ENCODE assay signal across 8 cellular contexts in genomic region chr11:46348566-46348981, GRCh38. TPM values are rescaled to one million over a fixed set of nuclear protein-coding genes. Genes with fewer than 3 reads are reported as not detected.
A peak's percentile ranks its signal among the peaks of the same experiment; 100 is the strongest.
DNase-seq lines count a peak whose midpoint lies in the region; ATAC-seq and TF ChIP-seq lines count a peak whose summit lies in the region.

No MANE protein-coding gene starts in this region.

- H3K4me1 Mint-ChIP-seq in natural killer cell = peaks cover 72 to 79% of the 10 kb centered on the region in 2 donors

- H3K36me3 ChIP-seq in BJ (ENCODE audit: control insufficient read depth, insufficient read depth, low read length) (peaks cover 2% of the 10 kb centered on the region; the same call in 1 of the 2 replicates), OCI-LY3 (replicated peaks; ENCODE audit: low read depth, low read length) (peaks cover 3% of the 10 kb centered on the region), colonic mucosa (no peaks in the 10 kb centered on the region)

- no peaks in the 10 kb centered on the region for H3K9me3 Mint-ChIP-seq in natural killer cell

- peak overlapping the region; percentile 90 for H3K27ac Mint-ChIP-seq in natural killer cell

- H3K27me3 ChIP-seq in BJ (ENCODE audit: control insufficient read depth, insufficient read depth, low read length) = no peaks in the 10 kb centered on the region
- peaks cover 9% of the 10 kb centered on the region; the same call in 1 of the 2 replicates for H3K27me3 ChIP-seq in OCI-LY3 (ENCODE audit: low read depth, low read length)
- no peaks in the 10 kb centered on the region for H3K27me3 ChIP-seq in colonic mucosa

- H4K20me1 ChIP-seq in OCI-LY3 (ENCODE audit: insufficient read depth, low read length) = peaks cover 6% of the 10 kb centered on the region; the same call in 1 of the 2 replicates

- no peaks in the 10 kb centered on the region for H3K9me3 ChIP-seq in OCI-LY3 (ENCODE audit: insufficient read depth, low read length)
- H3K9me3 ChIP-seq in colonic mucosa = no peaks in the 10 kb centered on the region

- no peak for TF ChIP-seq CTCF in BJ (IDR thresholded peaks at IDR 0.05; ENCODE audit: insufficient read depth, low read depth, low read length)
- TF ChIP-seq CTCF in OCI-LY3 (IDR thresholded peaks at IDR 0.05; ENCODE audit: low read depth, low read length) = no peak
- no peak for TF ChIP-seq CTCF in colonic mucosa (IDR thresholded peaks at IDR 0.05)
- no peak for TF ChIP-seq CTCF in natural killer cell (IDR thresholded peaks at IDR 0.05)

- H2AFZ ChIP-seq in OCI-LY3 (ENCODE audit: low read depth, low read length) = no peak overlapping the region

- DNase-seq in BJ (ENCODE audit: low read depth) (no peak), colonic mucosa (peak; percentile 70), natural killer cell (no peak), HCEC 1CT (no peak), NCI-H1694 (lab: John Stamatoyannopoulos, UW) (no peak)

- H3K4me3 ChIP-seq in BJ (ENCODE audit: low read depth, low read length) (peak overlapping the region; percentile 95), OCI-LY3 (ENCODE audit: low read length) (peak overlapping the region; percentile 82), colonic mucosa (peak overlapping the region; percentile 95)

- H3K9ac ChIP-seq in OCI-LY3 (ENCODE audit: low read length) = peak overlapping the region; percentile 68
- H3K9ac ChIP-seq in colonic mucosa (ENCODE audit: low read depth in 2 of 2, low read length in 2 of 2) = peak overlapping the region; percentile 91 to 93

- CTCF ChIA-PET in BJ (lab: Yijun Ruan, JAX) = interaction anchor here (1.6 to 11.0 kb wide), 2 partner anchors 10 to 17 kb away, joined by 5 to 162 read pairs; no protein-coding TSS in a partner anchor

- H3K4me1 ChIP-seq in OCI-LY3 (ENCODE audit: low read length) (peaks cover 34% of the 10 kb centered on the region), colonic mucosa (peaks cover 17% of the 10 kb centered on the region)

- ATAC-seq in natural killer cell (no peak), HG03342 (IDR thresholded peaks at IDR 0.05; ENCODE audit: unreplicated experiment) (no peak), HG03196 (IDR thresholded peaks at IDR 0.05; ENCODE audit: unreplicated experiment) (no peak)

- no peak overlapping the region for H3K27ac ChIP-seq in OCI-LY3 (ENCODE audit: low read length)
- H3K27ac ChIP-seq in colonic mucosa = peak overlapping the region; percentile 44

- intact Hi-C loops in colonic mucosa (cut with DNase I) = no loop called here
- intact Hi-C loops in natural killer cell (cut with micrococcal nuclease) = loop anchor here (2.0 to 10.0 kb wide), 5 partner anchors 34 to 352 kb away; partner anchors contain the start of genes ARHGAP1, ATG13, HARBI1 and MDK

- POLR2A ChIA-PET in BJ (lab: Charles Lee) = no interaction called here

- peak overlapping the region; percentile 93 for H3K4me3 Mint-ChIP-seq in natural killer cell

- peaks cover 57% of the 10 kb centered on the region for H3K79me2 ChIP-seq in OCI-LY3 (ENCODE audit: low read length)

- H3K36me3 Mint-ChIP-seq in natural killer cell = no peaks in the 10 kb centered on the region

- no peaks in the 10 kb centered on the region for H3K27me3 Mint-ChIP-seq in natural killer cell (ENCODE audit: low read depth in 2 of 2)

- H3K4me2 ChIP-seq in OCI-LY3 (ENCODE audit: low read length) = peak overlapping the region; percentile 100

RNA-seq across cellular contexts. Expression of gene DGKZ, which starts 1.3 kb away (rescaled TPM):
- polyA plus RNA-seq in BJ (2011; rRNA removed) = 16.3 and 31.7 TPM in 2 replicates
- 34.9 and 35.4 TPM in 2 replicates for polyA minus RNA-seq in BJ (2011; rRNA and poly(A)+ RNA removed)
- total RNA-seq in colonic mucosa (10 to 100 TPM; 42.7 to 83.8 TPM), natural killer cell (100 to 1,000 TPM; 307 to 377 (median 350) TPM)

RNA-seq across cellular contexts. Expression of gene MDK, which starts 32.9 kb away (rescaled TPM):
- polyA plus RNA-seq in BJ (2011; rRNA removed) = 77.0 and 91.9 TPM in 2 replicates
- polyA minus RNA-seq in BJ (2011; rRNA and poly(A)+ RNA removed) = 12.4 and 14.2 TPM in 2 replicates
- total RNA-seq in colonic mucosa (10 to 100 TPM; 80.4 to 98.9 TPM), natural killer cell (10 to 100 TPM in 1 of 3 donors, 1 to 10 TPM in 2; 4.5 to 10.6 (median 6.3) TPM)

RNA-seq across cellular contexts. Expression of gene CHRM4, which starts 43.0 kb away (rescaled TPM):
- polyA plus RNA-seq in BJ (2011; rRNA removed) = 0.10 TPM in 1 of 2 replicates, not detected in the other
- not detected in 2 replicates for polyA minus RNA-seq in BJ (2011; rRNA and poly(A)+ RNA removed)
- total RNA-seq in colonic mucosa (under 1 TPM; 0.42 to 0.49 TPM), natural killer cell (1 to 10 TPM; 2.2 to 6.5 (median 3.7) TPM)

Comparison
In these comparisons a context has a peak if more than half of its experiments do, and no peak if none do; other contexts are left out.
1. RNA of gene MDK, which starts 32.9 kb away (total RNA-seq): 80.4 to 98.9 TPM in colonic mucosa; 4.5 to 10.6 TPM in natural killer cell; every median in the first group is over 4 times any median in the second.
2. Peak in every context shown above with its lines, with median percentiles within 50 percentile points of each other: H3K4me3 ChIP-seq.